8 cellular contexts compared by ENCODE assay signal in the genomic region with DNA sequence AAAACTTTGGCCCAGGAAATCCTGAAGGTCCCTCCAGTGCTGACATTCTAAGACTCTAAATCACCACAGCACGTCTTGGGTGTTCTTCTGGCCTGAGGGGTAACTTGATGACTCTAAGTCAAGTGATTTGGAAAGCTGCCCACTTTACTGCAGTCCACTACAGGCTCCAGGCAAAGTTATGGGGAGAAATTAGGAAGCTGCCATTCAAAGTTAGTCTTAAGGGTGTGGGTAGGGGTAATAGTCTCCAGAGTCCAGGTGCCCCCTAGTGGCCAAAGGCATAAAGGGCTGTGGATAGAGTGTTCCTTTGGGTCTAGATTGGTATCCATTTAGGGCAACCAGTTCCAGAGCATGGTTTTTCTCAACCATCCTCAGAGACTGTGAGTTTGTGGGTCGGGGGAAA. TPM values are rescaled to one million over a fixed set of nuclear protein-coding genes. Genes with fewer than 3 reads are reported as not detected.
DNase-seq lines count a peak whose midpoint lies in the region; ATAC-seq, FAIRE-seq and TF ChIP-seq lines count a peak whose summit lies in the region.

No MANE protein-coding gene starts in this region.

- ATAC-seq in HG03354 (IDR thresholded peaks at IDR 0.05; ENCODE audit: poor library complexity, severe bottlenecking, unreplicated experiment), result peak; percentile 93

- intact Hi-C loops in endothelial cell of umbilical vein (cut with micrococcal nuclease), result loop anchor here (1.0 to 5.0 kb wide), 4 partner anchors 38 to 525 kb away; a partner anchor contains a TSS

- H3K79me2 ChIP-seq in endothelial cell of umbilical vein (ENCODE audit: control insufficient read depth, insufficient read depth, low read length), result no peaks in the 10 kb centered on the region

- H3K4me1 ChIP-seq in endothelial cell of umbilical vein (ENCODE audit: control insufficient read depth, extremely low read depth, insufficient read depth, low read length), result no peaks in the 10 kb centered on the region

- CTCF ChIA-PET in endothelial cell of umbilical vein (lab: Charles Lee), result interaction anchor here (0.5 to 1.0 kb wide), 2 partner anchors 27 to 979 kb away, joined by 3 to 4 read pairs; no protein-coding TSS in a partner anchor

- DNase-seq in NCI-H510A treated with DMSO at 0.1 percent for 48 hours (lab: John Stamatoyannopoulos, UW) (peak; percentile 21), NCI-H510A (lab: John Stamatoyannopoulos, UW) (no peak), NOMO-1 treated with DMSO at 0.1 percent for 48 hours (lab: John Stamatoyannopoulos, UW; ENCODE audit: unreplicated experiment) (peak; percentile 76), endothelial cell of umbilical vein (ENCODE audit: low read depth, low spot score) (peak; percentile 34), mucosa of gallbladder (ENCODE audit: low spot score) (peak; percentile 64)
- DNase-seq in activated CD8-positive, alpha-beta memory T cell treated with anti-CD3 and anti-CD28 coated beads for 48 hours (ENCODE audit: low read depth in 2 of 3, low spot score in 2 of 3), result peak; percentile 7 to 23 (median 7)
- peak; percentile 17 to 32 for DNase-seq in stimulated activated CD8-positive, alpha-beta memory T cell treated with anti-CD3 and anti-CD28 coated beads, Interleukin-7, amount 100 ng/mL, for 48 hours (ENCODE audit: extremely low read depth in 1 of 2, low read depth in 1 of 2)

- no TSS peak for BruUV-seq in endothelial cell of umbilical vein (replicated peaks; lab: Mats Ljungman, UMichigan)

- H4K20me1 ChIP-seq in endothelial cell of umbilical vein (replicated peaks; ENCODE audit: control insufficient read depth, extremely low read depth, insufficient read depth, low read length), result no peaks in the 10 kb centered on the region

- no peak overlapping the region for H3K4me2 ChIP-seq in endothelial cell of umbilical vein (ENCODE audit: insufficient read depth, low read length)

- H3K9ac ChIP-seq in endothelial cell of umbilical vein (replicated peaks; ENCODE audit: extremely low read depth, insufficient read depth, low read length), result no peak overlapping the region

- H2AFZ ChIP-seq in endothelial cell of umbilical vein (ENCODE audit: low read depth, low read length), result no peak overlapping the region

- POLR2A ChIA-PET in endothelial cell of umbilical vein (lab: Charles Lee), result no interaction called here

- dilution Hi-C loops in endothelial cell of umbilical vein (cut with MboI; ENCODE audit: extremely low pct_ligation_motif_present, low sequenced_read_pairs), result no loop called here

- TF ChIP-seq CTCF in endothelial cell of umbilical vein (IDR thresholded peaks at IDR 0.05; ENCODE audit: extremely low read depth in 1 of 2, insufficient read depth in 1 of 2, low read depth in 1 of 2, low read length in 2 of 2), result peak; percentile 55 to 73

- H3K9me1 ChIP-seq in endothelial cell of umbilical vein (replicated peaks; ENCODE audit: control insufficient read depth, extremely low read depth, insufficient read depth, low read length), result no peaks in the 10 kb centered on the region

- no peak overlapping the region for H3K4me3 ChIP-seq in endothelial cell of umbilical vein (replicated peaks in 1 of 3; ENCODE audit: insufficient read depth in 1 of 3, low read depth in 1 of 3, low read length in 3 of 3)

- no peak overlapping the region for H3K27ac ChIP-seq in endothelial cell of umbilical vein (ENCODE audit: insufficient read depth, low read depth, low read length)

- TF ChIP-seq POLR2A in endothelial cell of umbilical vein (IDR thresholded peaks at IDR 0.05; ENCODE audit: low read depth, low read length), result no peak

- H3K9me3 ChIP-seq in endothelial cell of umbilical vein (replicated peaks; ENCODE audit: control insufficient read depth, insufficient read depth, low read length), result no peaks in the 10 kb centered on the region

- no peaks in the 10 kb centered on the region for H3K27me3 ChIP-seq in endothelial cell of umbilical vein (ENCODE audit: control insufficient read depth in 2 of 2, insufficient read depth in 2 of 2, low read length in 2 of 2)

- H3K36me3 ChIP-seq in endothelial cell of umbilical vein (ENCODE audit: control insufficient read depth in 2 of 2, extremely low read depth in 1 of 2, insufficient read depth in 2 of 2, low read length in 2 of 2), result no peaks in the 10 kb centered on the region

- no peak for FAIRE-seq in endothelial cell of umbilical vein (lab: Jason Lieb, UNC)

TF ChIP-seq in endothelial cell of umbilical vein, 7 proteins besides CTCF, POLR2A, EP300 and RAD21:
- TF ChIP-seq EZH2 (IDR thresholded peaks at IDR 0.05; ENCODE audit: borderline replicate concordance, low read depth, low read length, severe bottlenecking), result no peak
- TF ChIP-seq FOS (IDR thresholded peaks at IDR 0.05; ENCODE audit: borderline replicate concordance, insufficient read depth, low read length), result no peak

RNA-seq across cellular contexts. Expression of a gene that starts 38.7 kb away (rescaled TPM):
- total RNA-seq in endothelial cell of umbilical vein (3.1 and 3.3 TPM in 2 replicates), mucosa of gallbladder (23.2 TPM)
- 3.6 and 3.9 TPM in 2 replicates for polyA plus RNA-seq in endothelial cell of umbilical vein
- polyA plus RNA-seq in endothelial cell of umbilical vein (2011; cell fraction: cytosol; rRNA removed), result 2.1 and 2.4 TPM in 2 replicates
- 5.0 and 6.2 TPM in 2 replicates for polyA plus RNA-seq in endothelial cell of umbilical vein (2011; cell fraction: nucleus; rRNA removed)
- polyA plus RNA-seq in endothelial cell of umbilical vein (2012), result 0.83 and 2.0 TPM in 2 replicates
- 5.3 and 6.0 TPM in 2 replicates for polyA minus RNA-seq in endothelial cell of umbilical vein
- polyA minus RNA-seq in endothelial cell of umbilical vein (2011; cell fraction: cytosol; rRNA and poly(A)+ RNA removed), result not detected
- 2.2 and 2.5 TPM in 2 replicates for polyA minus RNA-seq in endothelial cell of umbilical vein (2011; cell fraction: nucleus; rRNA and poly(A)+ RNA removed)
